In genomic region chr7:50214141-50214670, GRCh38 we compare ENCODE assay signal across 18 cellular contexts.
DNase-seq lines count a peak whose midpoint lies in the region; ATAC-seq, FAIRE-seq and TF ChIP-seq lines count a peak whose summit lies in the region.
"Had no signal": no experiment of that assay in that cellular context is flagged by ENCODE, and none has a peak within 500 bp of the region (broad histone marks: within the 10 kb centered on the region; RNA-seq: fewer than 3 reads in every experiment).

No MANE protein-coding gene starts in this region.

- no peak overlapping the region for H3K27ac ChIP-seq in CD8-positive, alpha-beta T cell (ENCODE audit: low read depth, low read length)
- no peak overlapping the region for H3K27ac ChIP-seq in K562 (ENCODE audit: extremely low read depth, low read depth, low read length)
- H3K27ac ChIP-seq: body of pancreas, testis had no signal

- POLR2A ChIA-PET in CD8-positive, alpha-beta T cell (lab: Charles Lee): interaction anchor here (0.9 to 1.7 kb wide), 7 partner anchors 52 to 160 kb away, joined by 3 to 5 read pairs (median 3); partner anchors contain the start of gene IKZF1
- POLR2A ChIA-PET in K562 (lab: Yijun Ruan, JAX) (interaction anchor here (2.6 kb wide), 1 partner anchor 13 kb away, joined by 10 read pairs; no protein-coding TSS in a partner anchor), HEK293T (lab: Yijun Ruan, JAX) (no interaction called here)

- H4K20me1 ChIP-seq in K562 (replicated peaks; ENCODE audit: control insufficient read depth, insufficient read depth, low read length): no peaks in the 10 kb centered on the region

- H2AFZ ChIP-seq in K562 (ENCODE audit: low read depth, low read length): no peak overlapping the region

- H3K27me3 ChIP-seq in CD8-positive, alpha-beta T cell (ENCODE audit: insufficient read depth, low read length): no peaks in the 10 kb centered on the region
- H3K27me3 ChIP-seq in K562 (ENCODE audit: control insufficient read depth in 2 of 2, insufficient read depth in 2 of 2, low read length in 2 of 2): peaks cover 0 to 9% of the 10 kb centered on the region in 2 experiments; a peak in 1 of 5 replicates
- H3K27me3 ChIP-seq: body of pancreas, MG63, testis had no signal

- no peak overlapping the region for H3K4me2 ChIP-seq in K562 (ENCODE audit: insufficient read depth, low read length)

- in situ Hi-C loops in K562 (cut with MboI): no loop called here

- H3K4me3 ChIP-seq in CD8-positive, alpha-beta T cell (ENCODE audit: low read depth, low read length): no peak overlapping the region
- H3K4me3 ChIP-seq in K562: no peak overlapping the region
- H3K4me3 ChIP-seq: body of pancreas, MG63, testis had no signal

- no peaks in the 10 kb centered on the region for H3K79me2 ChIP-seq in K562 (ENCODE audit: control insufficient read depth, insufficient read depth, low read length)

- TF ChIP-seq POLR2A in K562 (conservative IDR thresholded peaks at IDR 0.05): no peak

- intact Hi-C loops in CD14-positive monocyte (cut with micrococcal nuclease) (loop anchor here (5.0 to 10.0 kb wide), 3 partner anchors 48 to 203 kb away; no protein-coding TSS in a partner anchor), K562 (cut with micrococcal nuclease) (no loop called here)
- intact Hi-C loops in CD8-positive, alpha-beta T cell (cut with DNase I, micrococcal nuclease): no loop called here

- no peak for ATAC-seq in CD8-positive, alpha-beta T cell
- no peak for ATAC-seq in K562
- no peak for ATAC-seq in GM18870 (IDR thresholded peaks at IDR 0.05; ENCODE audit: unreplicated experiment)
- ATAC-seq: body of pancreas, right cardiac atrium had no signal

- H3K4me3 Mint-ChIP-seq in CD14-positive monocyte (no peak overlapping the region), progenitor cell of endocrine pancreas (ENCODE audit: low read depth) (no peak overlapping the region)
- H3K4me3 Mint-ChIP-seq in CD8-positive, alpha-beta T cell: peak overlapping the region; percentile 27

- TF ChIP-seq EP300 in K562 (IDR thresholded peaks at IDR 0.05; ENCODE audit: low read length): no peak

- no peaks in the 10 kb centered on the region for H3K36me3 ChIP-seq in CD8-positive, alpha-beta T cell (ENCODE audit: insufficient read depth, low read length)
- no peaks in the 10 kb centered on the region for H3K36me3 ChIP-seq in K562 (ENCODE audit: control insufficient read depth, insufficient read depth, low read length)
- H3K36me3 ChIP-seq: MG63 had no signal

- peak overlapping the region in 1 of 2 experiments; percentile 23; a peak in 1 of 4 replicates for H3K9ac ChIP-seq in K562 (ENCODE audit: insufficient read depth in 1 of 2, low read depth in 2 of 2, low read length in 2 of 2)

- no peak for TF ChIP-seq RAD21 in K562 (CRISPR knock-in tag; conservative IDR thresholded peaks at IDR 0.05 in 1 of 2, IDR thresholded peaks at IDR 0.05 in 1 of 2)

- H3K4me1 ChIP-seq in CD8-positive, alpha-beta T cell (ENCODE audit: insufficient read depth, low read length): peaks cover 87% of the 10 kb centered on the region
- peaks cover 10 to 14% of the 10 kb centered on the region in 2 experiments for H3K4me1 ChIP-seq in K562 (replicated peaks in 1 of 2; ENCODE audit: control insufficient read depth in 2 of 2, insufficient read depth in 2 of 2, low read length in 2 of 2)
- H3K4me1 ChIP-seq: body of pancreas, testis had no signal

- H3K27ac Mint-ChIP-seq in CD14-positive monocyte: peak overlapping the region; percentile 33 to 80 (median 70)
- H3K27ac Mint-ChIP-seq in CD8-positive, alpha-beta T cell: peak overlapping the region; percentile 5
- H3K27ac Mint-ChIP-seq in progenitor cell of endocrine pancreas: no peak overlapping the region

- DNase-seq in CD14-positive monocyte (ENCODE audit: low spot score) (no peak), OCI-M1 (lab: John Stamatoyannopoulos, UW) (peak; percentile 43), K562 (ENCODE audit: extremely low read depth in 1 of 4, low spot score in 3 of 4) (no peak), HEK293T (ENCODE audit: extremely low spot score) (no peak), progenitor cell of endocrine pancreas (ENCODE audit: low spot score, unreplicated experiment) (no peak)
- no peak for DNase-seq in CD8-positive, alpha-beta T cell
- DNase-seq: activated effector memory CD4-positive, alpha-beta T cell treated with Interleukin-2 at 50 U/mL for 16 hours; body of pancreas; head of caudate nucleus; mesenchymal stem cell; MG63; right cardiac atrium; stimulated activated CD4-positive, alpha-beta T cell treated with anti-CD3 and anti-CD28 coated beads, Interleukin-1b, Interleukin-23, amount 100 ng/mL, for 48 hours; testis had no signal

- H3K9me1 ChIP-seq in K562 (ENCODE audit: control insufficient read depth, insufficient read depth, low read length): no peaks in the 10 kb centered on the region

- 0% methylated on average over 1 of the region's 1 CpG for WGBS in K562 (ENCODE audit: insufficient coverage, low coverage, missing lambda C conversion rate)

- FAIRE-seq in K562 (lab: Jason Lieb, UNC): no peak
- FAIRE-seq: H54, HTR-8/SVneo, keratinocyte had no signal

- H3K36me3 Mint-ChIP-seq in CD14-positive monocyte (no peaks in the 10 kb centered on the region), progenitor cell of endocrine pancreas (ENCODE audit: insufficient read depth) (no peaks in the 10 kb centered on the region)
- no peaks in the 10 kb centered on the region for H3K36me3 Mint-ChIP-seq in CD8-positive, alpha-beta T cell

- TF ChIP-seq CTCF in CD14-positive monocyte (IDR thresholded peaks at IDR 0.05): no peak
- no peak for TF ChIP-seq CTCF in CD8-positive, alpha-beta T cell (IDR thresholded peaks at IDR 0.05)
- no peak for TF ChIP-seq CTCF in K562 (IDR thresholded peaks at IDR 0.05 in 2 of 3, conservative IDR thresholded peaks at IDR 0.05 in 1 of 3; ENCODE audit: insufficient read depth in 2 of 3, low read depth in 1 of 3, low read length in 3 of 3)
- no peak for TF ChIP-seq CTCF in progenitor cell of endocrine pancreas (IDR thresholded peaks at IDR 0.05; ENCODE audit: unreplicated experiment)

- no TSS peak for BruUV-seq in K562 (replicated peaks; lab: Mats Ljungman, UMichigan)

- CTCF ChIA-PET in CD8-positive, alpha-beta T cell (lab: Charles Lee): interaction anchor here (1.0 to 2.2 kb wide), 7 partner anchors 9 to 157 kb away, joined by 3 to 8 read pairs (median 3); no protein-coding TSS in a partner anchor
- CTCF ChIA-PET in K562 (lab: Yijun Ruan, JAX; ENCODE audit: low intra/inter-chr PET ratio): no interaction called here
- CTCF ChIA-PET in HEK293T (lab: Yijun Ruan, JAX): interaction anchor here (0.7 kb wide), 1 partner anchor 9 kb away, joined by 3 read pairs; no protein-coding TSS in a partner anchor

- H3K9me3 Mint-ChIP-seq in CD14-positive monocyte: no peaks in the 10 kb centered on the region
- H3K9me3 Mint-ChIP-seq in CD8-positive, alpha-beta T cell: no peaks in the 10 kb centered on the region
- H3K9me3 Mint-ChIP-seq in progenitor cell of endocrine pancreas (ENCODE audit: low read depth): no peaks in the 10 kb centered on the region

- peaks cover 0 to 2% (median 0%) of the 10 kb centered on the region in 3 donors for H3K27me3 Mint-ChIP-seq in CD14-positive monocyte (ENCODE audit: low read depth in 3 of 3)
- no peaks in the 10 kb centered on the region for H3K27me3 Mint-ChIP-seq in CD8-positive, alpha-beta T cell (ENCODE audit: low read depth)
- H3K27me3 Mint-ChIP-seq in progenitor cell of endocrine pancreas: peaks cover 10% of the 10 kb centered on the region

- H3K4me1 Mint-ChIP-seq in CD14-positive monocyte (peaks cover 83% of the 10 kb centered on the region), progenitor cell of endocrine pancreas (ENCODE audit: low read depth) (no peaks in the 10 kb centered on the region)
- H3K4me1 Mint-ChIP-seq in CD8-positive, alpha-beta T cell (ENCODE audit: low read depth): peaks cover 90% of the 10 kb centered on the region

- H3K9me3 ChIP-seq in CD8-positive, alpha-beta T cell (ENCODE audit: low read length): no peaks in the 10 kb centered on the region
- H3K9me3 ChIP-seq in K562 (replicated peaks; ENCODE audit: control insufficient read depth, insufficient read depth, low read depth, low read length): no peaks in the 10 kb centered on the region
- H3K9me3 ChIP-seq: body of pancreas, MG63, testis had no signal

TF ChIP-seq in K562, 482 proteins besides CTCF, POLR2A, EP300 and RAD21:
- TF ChIP-seq SPI1 (IDR thresholded peaks at IDR 0.05; ENCODE audit: borderline replicate concordance, low read depth, low read length) (0 out of 2 replicates have a peak, but pooled peaks have one; percentile 11), ELF1 (tag; IDR thresholded peaks at IDR 0.05) (no peak)

TF ChIP-seq in HEK293T, 16 proteins besides CTCF, POLR2A, EP300 and RAD21:
- TF ChIP-seq ELF4 (IDR thresholded peaks at IDR 0.05) (no peak), PKNOX1 (IDR thresholded peaks at IDR 0.05) (no peak)

Comparison
In these comparisons a context has a peak if more than half of its experiments do, and no peak if none do; other contexts are left out.
1. intact Hi-C loops: an anchor here in CD14-positive monocyte (5.0 to 10.0 kb wide); none called in CD8-positive, alpha-beta T cell and K562.